In genomic region chr7:45921699-45922519, GRCh38 we compare ENCODE assay signal across 8 cellular contexts. TPM values are rescaled to one million over a fixed set of nuclear protein-coding genes. Genes with fewer than 3 reads are reported as not detected.
DNase-seq lines count a peak whose midpoint lies in the region; ATAC-seq, FAIRE-seq and TF ChIP-seq lines count a peak whose summit lies in the region.

No MANE protein-coding gene starts in this region.

- no peak overlapping the region for H2AFZ ChIP-seq in K562 (ENCODE audit: low read depth, low read length)

- H3K4me1 ChIP-seq in K562 (replicated peaks in 1 of 2; ENCODE audit: control insufficient read depth in 2 of 2, insufficient read depth in 2 of 2, low read length in 2 of 2), result no peaks in the 10 kb centered on the region
- peaks cover 5 to 59% (median 40%) of the 10 kb centered on the region in 6 donors for H3K4me1 ChIP-seq in spleen

- H3K4me2 ChIP-seq in K562 (ENCODE audit: insufficient read depth, low read length), result no peak overlapping the region

- H3K9ac ChIP-seq in K562 (ENCODE audit: insufficient read depth in 1 of 2, low read depth in 2 of 2, low read length in 2 of 2), result no peak overlapping the region

- peak in 1 of 2 experiments; percentile 24; a peak in 1 of 4 replicates for TF ChIP-seq RAD21 in K562 (CRISPR knock-in tag; conservative IDR thresholded peaks at IDR 0.05 in 1 of 2, IDR thresholded peaks at IDR 0.05 in 1 of 2)

- ATAC-seq in K562 (no peak), HG03520 (IDR thresholded peaks at IDR 0.05; ENCODE audit: unreplicated experiment) (no peak)

- intact Hi-C loops in K562 (cut with micrococcal nuclease) (loop anchor here (2.0 to 10.0 kb wide), 3 partner anchors 433 to 1311 kb away; no protein-coding TSS in a partner anchor), spleen (cut with DNase I; ENCODE audit: low total_unique reads) (loop anchor here (5.0 to 10.0 kb wide), 3 partner anchors 430 to 1253 kb away; no protein-coding TSS in a partner anchor)

- DNase-seq in activated CD4-positive, alpha-beta T cell treated with anti-CD3 and anti-CD28 coated beads, Interleukin-2, amount 10 ng/mL, durations not matched to agents 7 days and 5 days, result no peak
- no peak for DNase-seq in activated CD4-positive, alpha-beta T cell treated with anti-CD3 and anti-CD28 coated beads for 1 hour
- peak; percentile 51 for DNase-seq in NCI-H2029 treated with DMSO at 0.1 percent for 48 hours (lab: John Stamatoyannopoulos, UW)
- DNase-seq in K562 (ENCODE audit: extremely low read depth in 1 of 4, low spot score in 3 of 4), result peak in 2 of 4 experiments; percentile 27 to 33
- DNase-seq in iPS-NIHi11 (ENCODE audit: low spot score), result peak; percentile 54
- no peak for DNase-seq in spleen
- DNase-seq in 8988T, result no peak

- no TSS peak for BruUV-seq in K562 (replicated peaks; lab: Mats Ljungman, UMichigan)

- no peaks in the 10 kb centered on the region for H4K20me1 ChIP-seq in K562 (replicated peaks; ENCODE audit: control insufficient read depth, insufficient read depth, low read length)

- H3K36me3 Mint-ChIP-seq in activated CD4-positive, alpha-beta T cell treated with anti-CD3 and anti-CD28 coated beads, Interleukin-2, amount 10 ng/mL, durations not matched to agents 7 days and 5 days (ENCODE audit: low read depth), result no peaks in the 10 kb centered on the region

- peaks cover 0 to 4% of the 10 kb centered on the region in 2 experiments; a peak in 2 of 5 replicates for H3K27me3 ChIP-seq in K562 (ENCODE audit: control insufficient read depth in 2 of 2, insufficient read depth in 2 of 2, low read length in 2 of 2)
- H3K27me3 ChIP-seq in spleen (replicated peaks in 1 of 7), result peaks cover 0 to 81% (median 39%) of the 10 kb centered on the region in 7 donors

- no peak for TF ChIP-seq POLR2A in K562 (conservative IDR thresholded peaks at IDR 0.05)
- TF ChIP-seq POLR2A in spleen (IDR thresholded peaks at IDR 0.05), result no peak

- TF ChIP-seq CTCF in K562 (IDR thresholded peaks at IDR 0.05 in 2 of 3, conservative IDR thresholded peaks at IDR 0.05 in 1 of 3; ENCODE audit: insufficient read depth in 2 of 3, low read depth in 1 of 3, low read length in 3 of 3), result peak; percentile 37 to 47 (median 43); a peak in 4 of 6 replicates
- peak in 10 of 11 experiments; percentile 26 to 76 (median 62) for TF ChIP-seq CTCF in spleen (IDR thresholded peaks at IDR 0.05 in 8 of 11, conservative IDR thresholded peaks at IDR 0.05 in 3 of 11)

- H3K27ac ChIP-seq in K562 (ENCODE audit: extremely low read depth, low read depth, low read length) (no peak overlapping the region), spleen (peak overlapping the region in 4 of 8 donors; percentile 51 to 67 (median 63))

- H3K4me3 Mint-ChIP-seq in activated CD4-positive, alpha-beta T cell treated with anti-CD3 and anti-CD28 coated beads, Interleukin-2, amount 10 ng/mL, durations not matched to agents 7 days and 5 days, result peak overlapping the region; percentile 26

- WGBS in K562 (ENCODE audit: insufficient coverage, low coverage, missing lambda C conversion rate), result 26% methylated on average over 33 of the region's 36 CpGs
- 4 to 8% (median 5%) methylated on average over 36 of the region's 36 CpGs for WGBS in spleen, 5 donors

- no peaks in the 10 kb centered on the region for H3K9me3 Mint-ChIP-seq in activated CD4-positive, alpha-beta T cell treated with anti-CD3 and anti-CD28 coated beads, Interleukin-2, amount 10 ng/mL, durations not matched to agents 7 days and 5 days

- H3K27me3 Mint-ChIP-seq in activated CD4-positive, alpha-beta T cell treated with anti-CD3 and anti-CD28 coated beads, Interleukin-2, amount 10 ng/mL, durations not matched to agents 7 days and 5 days, result peaks cover 72% of the 10 kb centered on the region

- no peaks in the 10 kb centered on the region for H3K79me2 ChIP-seq in K562 (ENCODE audit: control insufficient read depth, insufficient read depth, low read length)

- no peak for TF ChIP-seq EP300 in K562 (IDR thresholded peaks at IDR 0.05; ENCODE audit: low read length)

- POLR2A ChIA-PET in activated CD4-positive, alpha-beta T cell treated with anti-CD3 and anti-CD28 coated beads, Interleukin-2, amount 10 ng/mL, durations not matched to agents 7 days and 5 days (lab: Charles Lee), result no interaction called here
- POLR2A ChIA-PET in K562 (lab: Yijun Ruan, JAX), result no interaction called here

- H3K4me1 Mint-ChIP-seq in activated CD4-positive, alpha-beta T cell treated with anti-CD3 and anti-CD28 coated beads, Interleukin-2, amount 10 ng/mL, durations not matched to agents 7 days and 5 days, result peaks cover 41% of the 10 kb centered on the region

- no peak overlapping the region for H3K4me3 ChIP-seq in K562
- H3K4me3 ChIP-seq in spleen, result peak overlapping the region in 7 of 8 donors; percentile 32 to 68 (median 40)

- no peaks in the 10 kb centered on the region for H3K9me3 ChIP-seq in K562 (replicated peaks; ENCODE audit: control insufficient read depth, insufficient read depth, low read depth, low read length)
- no peaks in the 10 kb centered on the region for H3K9me3 ChIP-seq in spleen

- no peaks in the 10 kb centered on the region for H3K9me1 ChIP-seq in K562 (ENCODE audit: control insufficient read depth, insufficient read depth, low read length)

- no peaks in the 10 kb centered on the region for H3K36me3 ChIP-seq in K562 (ENCODE audit: control insufficient read depth, insufficient read depth, low read length)
- no peaks in the 10 kb centered on the region for H3K36me3 ChIP-seq in spleen

- CTCF ChIA-PET in activated CD4-positive, alpha-beta T cell treated with anti-CD3 and anti-CD28 coated beads, Interleukin-2, amount 10 ng/mL, durations not matched to agents 7 days and 5 days (lab: Charles Lee), result interaction anchor here (0.6 to 2.6 kb wide), 7 partner anchors 13 to 1183 kb away, joined by 3 to 7 read pairs (median 4); no protein-coding TSS in a partner anchor
- CTCF ChIA-PET in K562 (lab: Yijun Ruan, JAX; ENCODE audit: low intra/inter-chr PET ratio), result no interaction called here

- no peak for FAIRE-seq in K562 (lab: Jason Lieb, UNC)

- in situ Hi-C loops in K562 (cut with MboI), result loop anchor here (10.0 kb wide), 1 partner anchor 1163 kb away; no protein-coding TSS in a partner anchor

- peak overlapping the region; percentile 80 for H3K27ac Mint-ChIP-seq in activated CD4-positive, alpha-beta T cell treated with anti-CD3 and anti-CD28 coated beads, Interleukin-2, amount 10 ng/mL, durations not matched to agents 7 days and 5 days

RNA-seq across cellular contexts. Expression of gene IGFBP3, which starts 0.8 kb away (rescaled TPM):
- total RNA-seq in activated CD4-positive, alpha-beta T cell treated with anti-CD3 and anti-CD28 coated beads, Interleukin-2, amount 10 ng/mL, durations not matched to agents 7 days and 5 days, result 1 to 10 TPM; 4.0 to 4.1 TPM
- total RNA-seq in K562 (2011; cell fraction: chromatin; rRNA removed; ENCODE audit: low replicate concordance), result not detected in 2 replicates
- not detected in 2 replicates for total RNA-seq in K562 (2011; cell fraction: nucleolus; rRNA removed)
- total RNA-seq in K562 (2011; cell fraction: nucleoplasm; rRNA removed), result not detected in 2 replicates
- not detected in 2 replicates for total RNA-seq in K562 (2014; rRNA removed)
- total RNA-seq in K562 (2014; rRNA removed; fragmentation: Illumina TruSeq; extraction: Trizol), result not detected in 2 replicates
- total RNA-seq in K562 (2015; rRNA removed; fragmentation: Illumina TruSeq; extraction: Trizol), result not detected in 2 replicates
- 0.22 and 0.27 TPM in 2 replicates for total RNA-seq in K562 (2021)
- polyA plus RNA-seq in K562 (2011; rRNA removed), result 0.08 TPM in 1 of 2 replicates, not detected in the other
- polyA plus RNA-seq in K562 (2011; cell fraction: cytosol; rRNA removed), result 0.03 and 0.06 TPM in 2 replicates
- polyA plus RNA-seq in K562 (2011; cell fraction: nucleus; rRNA removed), result 0.22 and 0.27 TPM in 2 replicates
- polyA plus RNA-seq in K562 (2012), result 0.10 and 0.13 TPM in 2 replicates
- polyA plus RNA-seq in K562 (2014; fragmentation: Illumina TruSeq; extraction: Trizol), result not detected in 2 replicates
- polyA plus RNA-seq in K562 (2014; fragmentation: Nextera tagmentation; extraction: Ambion mirVana), result under 1 TPM in 1 of 2 experiments, not detected in 1; 0.10 TPM
- polyA plus RNA-seq in K562 (2014; rRNA removed), result 0.09 TPM in 1 of 2 replicates, not detected in the other
- not detected in 2 replicates for polyA minus RNA-seq in K562 (2011; rRNA and poly(A)+ RNA removed)
- not detected in 2 replicates for polyA minus RNA-seq in K562 (2011; cell fraction: cytosol; rRNA and poly(A)+ RNA removed)
- polyA minus RNA-seq in K562 (2011; cell fraction: nucleus; rRNA and poly(A)+ RNA removed), result 0.27 and 0.67 TPM in 2 replicates
- 100 to 1,000 TPM in 2 of 7 donors, 10 to 100 TPM in 5; 27.2 to 165 (median 81.4) TPM for total RNA-seq in spleen
- 100 to 1,000 TPM in 1 of 3 donors, 10 to 100 TPM in 2; 71.6 to 138 (median 78.1) TPM for polyA plus RNA-seq in spleen

RNA-seq across cellular contexts. Expression of gene IGFBP1, which starts 33.6 kb away (rescaled TPM):
- not detected for total RNA-seq in activated CD4-positive, alpha-beta T cell treated with anti-CD3 and anti-CD28 coated beads, Interleukin-2, amount 10 ng/mL, durations not matched to agents 7 days and 5 days
- not detected in 2 replicates for total RNA-seq in K562 (2011; cell fraction: chromatin; rRNA removed; ENCODE audit: low replicate concordance)
- total RNA-seq in K562 (2011; cell fraction: nucleolus; rRNA removed), result not detected in 2 replicates
- not detected in 2 replicates for total RNA-seq in K562 (2011; cell fraction: nucleoplasm; rRNA removed)
- not detected in 2 replicates for total RNA-seq in K562 (2014; rRNA removed)
- total RNA-seq in K562 (2014; rRNA removed; fragmentation: Illumina TruSeq; extraction: Trizol), result not detected in 2 replicates
- total RNA-seq in K562 (2015; rRNA removed; fragmentation: Illumina TruSeq; extraction: Trizol), result not detected in 2 replicates
- 0.13 TPM in 1 of 2 replicates, not detected in the other for total RNA-seq in K562 (2021)
- not detected in 2 replicates for polyA plus RNA-seq in K562 (2011; rRNA removed)
- not detected in 2 replicates for polyA plus RNA-seq in K562 (2011; cell fraction: cytosol; rRNA removed)
- not detected in 2 replicates for polyA plus RNA-seq in K562 (2011; cell fraction: nucleus; rRNA removed)
- not detected in 2 replicates for polyA plus RNA-seq in K562 (2012)
- polyA plus RNA-seq in K562 (2014; fragmentation: Illumina TruSeq; extraction: Trizol), result not detected in 2 replicates
- not detected for polyA plus RNA-seq in K562 (2014; fragmentation: Nextera tagmentation; extraction: Ambion mirVana)
- polyA plus RNA-seq in K562 (2014; rRNA removed), result not detected in 2 replicates
- polyA minus RNA-seq in K562 (2011; rRNA and poly(A)+ RNA removed), result not detected in 2 replicates
- polyA minus RNA-seq in K562 (2011; cell fraction: cytosol; rRNA and poly(A)+ RNA removed), result 3.7 TPM in 1 of 2 replicates, not detected in the other
- not detected in 2 replicates for polyA minus RNA-seq in K562 (2011; cell fraction: nucleus; rRNA and poly(A)+ RNA removed)
- under 1 TPM in 1 of 7 donors, not detected in 6; 0.72 TPM for total RNA-seq in spleen
- polyA plus RNA-seq in spleen, result under 1 TPM in 1 of 3 donors, not detected in 2; 0.09 TPM

RNA-seq across cellular contexts. Expression of gene CCDC201, which starts 49.0 kb away (rescaled TPM):
- not detected for total RNA-seq in activated CD4-positive, alpha-beta T cell treated with anti-CD3 and anti-CD28 coated beads, Interleukin-2, amount 10 ng/mL, durations not matched to agents 7 days and 5 days
- not detected in 2 replicates for total RNA-seq in K562 (2011; cell fraction: chromatin; rRNA removed; ENCODE audit: low replicate concordance)
- not detected in 2 replicates for total RNA-seq in K562 (2011; cell fraction: nucleolus; rRNA removed)
- not detected in 2 replicates for total RNA-seq in K562 (2011; cell fraction: nucleoplasm; rRNA removed)
- not detected in 2 replicates for total RNA-seq in K562 (2014; rRNA removed)
- total RNA-seq in K562 (2014; rRNA removed; fragmentation: Illumina TruSeq; extraction: Trizol), result not detected in 2 replicates
- total RNA-seq in K562 (2015; rRNA removed; fragmentation: Illumina TruSeq; extraction: Trizol), result not detected in 2 replicates
- total RNA-seq in K562 (2021), result not detected in 2 replicates
- polyA plus RNA-seq in K562 (2011; rRNA removed), result not detected in 2 replicates
- not detected in 2 replicates for polyA plus RNA-seq in K562 (2011; cell fraction: cytosol; rRNA removed)
- not detected in 2 replicates for polyA plus RNA-seq in K562 (2011; cell fraction: nucleus; rRNA removed)
- not detected in 2 replicates for polyA plus RNA-seq in K562 (2012)
- not detected in 2 replicates for polyA plus RNA-seq in K562 (2014; fragmentation: Illumina TruSeq; extraction: Trizol)
- not detected for polyA plus RNA-seq in K562 (2014; fragmentation: Nextera tagmentation; extraction: Ambion mirVana)
- polyA plus RNA-seq in K562 (2014; rRNA removed), result not detected in 2 replicates
- polyA minus RNA-seq in K562 (2011; rRNA and poly(A)+ RNA removed), result not detected in 2 replicates
- not detected in 2 replicates for polyA minus RNA-seq in K562 (2011; cell fraction: cytosol; rRNA and poly(A)+ RNA removed)
- polyA minus RNA-seq in K562 (2011; cell fraction: nucleus; rRNA and poly(A)+ RNA removed), result not detected in 2 replicates
- not detected for total RNA-seq in spleen
- not detected for polyA plus RNA-seq in spleen

Comparison
In these comparisons a context has a peak if more than half of its experiments do, and no peak if none do; other contexts are left out.
1. DNase-seq: peak in NCI-H2029 treated with DMSO at 0.1 percent for 48 hours (single experiment) and iPS-NIHi11 (single experiment); none in activated CD4-positive, alpha-beta T cell treated with anti-CD3 and anti-CD28 coated beads, Interleukin-2, amount 10 ng/mL, durations not matched to agents 7 days and 5 days (single experiment), activated CD4-positive, alpha-beta T cell treated with anti-CD3 and anti-CD28 coated beads for 1 hour (single experiment), spleen (single experiment) and 8988T (single experiment).
2. RNA of gene IGFBP3, which starts 0.8 kb away (total RNA-seq): 27.2 to 165 TPM in spleen; 4.0 to 4.1 TPM in activated CD4-positive, alpha-beta T cell treated with anti-CD3 and anti-CD28 coated beads, Interleukin-2, amount 10 ng/mL, durations not matched to agents 7 days and 5 days and 0.22 to 0.27 TPM in K562; every median in the first group is over 4 times any median in the second.